Comparison of ENCODE assay signal across 21 cellular contexts in genomic region chr1:230091473-230092231, GRCh38. TPM values are rescaled to one million over a fixed set of nuclear protein-coding genes. Genes with fewer than 3 reads are reported as not detected.
DNase-seq lines count a peak whose midpoint lies in the region; ATAC-seq and TF ChIP-seq lines count a peak whose summit lies in the region.
"Had no signal": no experiment of that assay in that cellular context is flagged by ENCODE, and none has a peak within 500 bp of the region (broad histone marks: within the 10 kb centered on the region; RNA-seq: fewer than 3 reads in every experiment).

No MANE protein-coding gene starts in this region.

- H2BK5ac ChIP-seq in trophoblast cell (ENCODE audit: low read depth, low read length, poor library complexity) = no peak overlapping the region

- no peaks in the 10 kb centered on the region for H3K9me3 ChIP-seq in PC-9 (ENCODE audit: insufficient read depth, low read depth)
- no peaks in the 10 kb centered on the region for H3K9me3 ChIP-seq in trophoblast cell (ENCODE audit: insufficient read depth, low read depth, low read length)
- no peaks in the 10 kb centered on the region for H3K9me3 ChIP-seq in upper lobe of left lung
- H3K9me3 ChIP-seq: Peyer's patch, suprapubic skin had no signal

- H3K14ac ChIP-seq in trophoblast cell (ENCODE audit: low read length) = peak overlapping the region; percentile 8

- peaks cover 32% of the 10 kb centered on the region for H3F3A ChIP-seq in PC-9 (ENCODE audit: insufficient read depth, low read depth)

- peaks cover 4% of the 10 kb centered on the region for H3K79me1 ChIP-seq in trophoblast cell (ENCODE audit: low read length)

- H3K27me3 Mint-ChIP-seq in chondrocyte (ENCODE audit: low read depth) = no peaks in the 10 kb centered on the region
- H3K27me3 Mint-ChIP-seq: activated CD4-positive, alpha-beta T cell treated with anti-CD3 and anti-CD28 coated beads, Interleukin-2, amount 10 ng/mL, durations not matched to agents 24 days and 14 days; activated naive CD8-positive, alpha-beta T cell; CD4-positive, alpha-beta memory T cell; IgD-negative memory B cell had no signal

- peak overlapping the region; percentile 19 for H3K4ac ChIP-seq in trophoblast cell (ENCODE audit: low read depth, low read length)

- H3K9me2 ChIP-seq in PC-9 (ENCODE audit: insufficient read depth) = no peaks in the 10 kb centered on the region

- peak; percentile 62 for DNase-seq in EL
- peak; percentile 65 to 94 for DNase-seq in PC-9
- no peak for DNase-seq in chondrocyte (ENCODE audit: low spot score)
- DNase-seq in trophoblast cell = no peak
- DNase-seq in upper lobe of left lung = no peak
- DNase-seq: activated CD4-positive, alpha-beta T cell treated with anti-CD3 and anti-CD28 coated beads, Interleukin-2, amount 10 ng/mL, durations not matched to agents 24 days and 14 days; activated T-cell treated with anti-CD3 and anti-CD28 coated beads, Interleukin-2, amount 50 U/mL, for 1 hour; CD4-positive, alpha-beta memory T cell; erythroblast; hippocampal formation; NCI-H1694; NCI-H446 treated with DMSO at 0.1 percent for 48 hours; Peyer's patch; stimulated activated CD4-positive, alpha-beta T cell treated with anti-CD3 and anti-CD28 coated beads, Interleukin-1b, Interleukin-23, amount 100 ng/mL, for 48 hours had no signal

- no peak overlapping the region for H3K4me3 Mint-ChIP-seq in chondrocyte (ENCODE audit: unreplicated experiment)
- H3K4me3 Mint-ChIP-seq: activated CD4-positive, alpha-beta T cell treated with anti-CD3 and anti-CD28 coated beads, Interleukin-2, amount 10 ng/mL, durations not matched to agents 24 days and 14 days; activated naive CD8-positive, alpha-beta T cell; CD4-positive, alpha-beta memory T cell; IgD-negative memory B cell; T-helper 1 cell treated with Interleukin-12 subunit alpha and Interleukin-12 subunit beta and Interleukin-4 antibody, amounts not matched to agents 30 μg/mL and 1 μg/mL, for 36 hours had no signal

- intact Hi-C loops in PC-9 (cut with micrococcal nuclease; ENCODE audit: unreplicated experiment) = loop anchor here (1.0 kb wide), 1 partner anchor 13 kb away; no protein-coding TSS in a partner anchor

- H3K9me3 Mint-ChIP-seq in chondrocyte (ENCODE audit: low read depth) = no peaks in the 10 kb centered on the region
- H3K9me3 Mint-ChIP-seq: activated CD4-positive, alpha-beta T cell treated with anti-CD3 and anti-CD28 coated beads, Interleukin-2, amount 10 ng/mL, durations not matched to agents 24 days and 14 days; CD4-positive, alpha-beta memory T cell; IgD-negative memory B cell; T-helper 1 cell treated with Interleukin-12 subunit alpha and Interleukin-12 subunit beta and Interleukin-4 antibody, amounts not matched to agents 30 μg/mL and 1 μg/mL, for 36 hours had no signal

- H3K79me2 ChIP-seq in PC-9 (ENCODE audit: low read depth) (peaks cover 73% of the 10 kb centered on the region), trophoblast cell (ENCODE audit: control insufficient read depth, insufficient read depth, low read length, poor library complexity) (peaks cover 6% of the 10 kb centered on the region)

- H3K4me2 ChIP-seq in PC-9 (peak overlapping the region; percentile 63), trophoblast cell (ENCODE audit: low read length) (no peak overlapping the region)

- no peaks in the 10 kb centered on the region for H4K20me1 ChIP-seq in PC-9 (ENCODE audit: insufficient read depth)

- peaks cover 79% of the 10 kb centered on the region for H3K4me1 Mint-ChIP-seq in chondrocyte (ENCODE audit: low read depth)

- no peak for TF ChIP-seq POLR2A in upper lobe of left lung (IDR thresholded peaks at IDR 0.05)

- TF ChIP-seq EP300 in upper lobe of left lung (IDR thresholded peaks at IDR 0.05) = no peak

- H3K23ac ChIP-seq in trophoblast cell (ENCODE audit: low read length) = no peak overlapping the region

- H3K18ac ChIP-seq in trophoblast cell (ENCODE audit: low read length) = peak overlapping the region; percentile 17

- no CpG with 5 or more reads among the region's 12 CpGs for WGBS in trophoblast cell (ENCODE audit: extremely low coverage, insufficient coverage, insufficient read length)
- 91 to 95% methylated on average over 10 to 12 of the region's 12 CpGs for WGBS in upper lobe of left lung, 2 donors

- ATAC-seq in HG02588 (IDR thresholded peaks at IDR 0.05; ENCODE audit: unreplicated experiment) (no peak), upper lobe of left lung (ENCODE audit: low FRiP score in 2 of 2) (no peak), GM18867 (IDR thresholded peaks at IDR 0.05; ENCODE audit: unreplicated experiment) (no peak)
- ATAC-seq: left lobe of liver had no signal

- H3K27ac ChIP-seq in PC-9 = peak overlapping the region; percentile 94
- no peak overlapping the region for H3K27ac ChIP-seq in trophoblast cell (ENCODE audit: low read depth, low read length)
- no peak overlapping the region for H3K27ac ChIP-seq in upper lobe of left lung
- H3K27ac ChIP-seq: Peyer's patch, suprapubic skin had no signal

- no peaks in the 10 kb centered on the region for H3K27me3 ChIP-seq in PC-9 (ENCODE audit: insufficient read depth, low read depth)
- H3K27me3 ChIP-seq in trophoblast cell (ENCODE audit: insufficient read depth, low read length) = no peaks in the 10 kb centered on the region
- H3K27me3 ChIP-seq in upper lobe of left lung = no peaks in the 10 kb centered on the region
- H3K27me3 ChIP-seq: Peyer's patch, suprapubic skin had no signal

- H4K8ac ChIP-seq in trophoblast cell (ENCODE audit: low read depth, low read length) = no peak overlapping the region

- peak overlapping the region; percentile 0 for H2BK120ac ChIP-seq in trophoblast cell (ENCODE audit: insufficient read depth, low read length, poor library complexity)

- POLR2A ChIA-PET in PC-9 (lab: Charles Lee; ENCODE audit: unreplicated experiment) = interaction anchor here (0.6 kb wide), 4 partner anchors 13 to 673 kb away, joined by 3 to 12 read pairs (median 4); no protein-coding TSS in a partner anchor

- H3K27ac Mint-ChIP-seq in chondrocyte (ENCODE audit: unreplicated experiment) = peak overlapping the region; percentile 97
- H3K27ac Mint-ChIP-seq: activated CD4-positive, alpha-beta T cell treated with anti-CD3 and anti-CD28 coated beads, Interleukin-2, amount 10 ng/mL, durations not matched to agents 24 days and 14 days; activated naive CD8-positive, alpha-beta T cell; IgD-negative memory B cell; T-helper 1 cell treated with Interleukin-12 subunit alpha and Interleukin-12 subunit beta and Interleukin-4 antibody, amounts not matched to agents 30 μg/mL and 1 μg/mL, for 36 hours had no signal

- H3K4me3 ChIP-seq in PC-9 = peak overlapping the region; percentile 27; the same call in 1 of the 2 replicates
- H3K4me3 ChIP-seq in trophoblast cell (ENCODE audit: low read depth, low read length) = peak overlapping the region; percentile 15
- H3K4me3 ChIP-seq in upper lobe of left lung = no peak overlapping the region
- H3K4me3 ChIP-seq: Peyer's patch, suprapubic skin had no signal

- TF ChIP-seq CTCF in PC-9 (conservative IDR thresholded peaks at IDR 0.05) (no peak), chondrocyte (IDR thresholded peaks at IDR 0.05) (peak; percentile 35), upper lobe of left lung (IDR thresholded peaks at IDR 0.05) (no peak)

- H4K12ac ChIP-seq in trophoblast cell (ENCODE audit: low read depth, low read length) = no peak overlapping the region

- no peak overlapping the region for H4K91ac ChIP-seq in trophoblast cell (ENCODE audit: low read depth, low read length)

- CTCF ChIA-PET in PC-9 (lab: Charles Lee) = interaction anchor here (0.6 to 0.7 kb wide), 3 partner anchors 9 to 549 kb away, joined by 3 to 11 read pairs (median 7); no protein-coding TSS in a partner anchor

- H2AK5ac ChIP-seq in trophoblast cell (ENCODE audit: low read length) = no peak overlapping the region

- TSS peak; percentile 97 for BruUV-seq in PC-9 (replicated peaks; lab: Mats Ljungman, UMichigan)

- no peaks in the 10 kb centered on the region for H3K36me3 ChIP-seq in PC-9 (ENCODE audit: low read depth)
- H3K36me3 ChIP-seq in trophoblast cell (ENCODE audit: control insufficient read depth in 1 of 2, insufficient read depth in 2 of 2, low read length in 2 of 2) = peaks cover 0 to 4% of the 10 kb centered on the region in 2 experiments
- peaks cover 0 to 8% (median 2%) of the 10 kb centered on the region in 4 donors for H3K36me3 ChIP-seq in upper lobe of left lung
- H3K36me3 ChIP-seq: suprapubic skin had no signal

- H3K36me3 Mint-ChIP-seq in chondrocyte (ENCODE audit: low read depth) = no peaks in the 10 kb centered on the region

- no peak overlapping the region for H3K9ac ChIP-seq in trophoblast cell (ENCODE audit: low read length)

- H2AFZ ChIP-seq in PC-9 (peak overlapping the region; percentile 34; the same call in 1 of the 2 replicates), trophoblast cell (ENCODE audit: insufficient read depth, low read length, poor library complexity) (no peak overlapping the region)

- H3K4me1 ChIP-seq in PC-9 (replicated peaks; ENCODE audit: insufficient read depth) (peaks cover 55% of the 10 kb centered on the region), trophoblast cell (ENCODE audit: control insufficient read depth in 1 of 2, insufficient read depth in 2 of 2, low read length in 2 of 2) (peaks cover 15 to 26% of the 10 kb centered on the region in 2 experiments), upper lobe of left lung (peaks cover 0 to 26% (median 16%) of the 10 kb centered on the region in 4 donors)
- H3K4me1 ChIP-seq: Peyer's patch had no signal

- H2BK12ac ChIP-seq in trophoblast cell (ENCODE audit: low read length) = no peak overlapping the region

RNA-seq across cellular contexts. Expression of gene GALNT2, which starts 24.6 kb away (rescaled TPM):
- total RNA-seq in PC-9 (2021) (104 and 121 TPM in 2 replicates), chondrocyte (210 to 276 TPM (median 223 TPM) in 3 replicates), upper lobe of left lung (10 to 100 TPM; 51.3 to 62.3 (median 56.2) TPM)
- 156 and 169 TPM in 2 replicates for polyA plus RNA-seq in trophoblast cell (2013)

Comparison
In these comparisons a context has a peak if more than half of its experiments do, and no peak if none do; other contexts are left out.
1. DNase-seq: peak in EL (single experiment) and PC-9 (2 of 2); none in chondrocyte (single experiment), trophoblast cell (0 of 2) and upper lobe of left lung (0 of 2).
2. H3K4me3 ChIP-seq: peak in PC-9 (single experiment) and trophoblast cell (single experiment); none in upper lobe of left lung (0 of 4).